19 cellular contexts compared by ENCODE assay signal in genomic region chr6:1903780-1904493, GRCh38.
A peak's percentile ranks its signal among the peaks of the same experiment; 100 is the strongest.
DNase-seq lines count a peak whose midpoint lies in the region; ATAC-seq, FAIRE-seq and TF ChIP-seq lines count a peak whose summit lies in the region.
"Had no signal": no experiment of that assay in that cellular context is flagged by ENCODE, and none has a peak within 500 bp of the region (broad histone marks: within the 10 kb centered on the region; RNA-seq: fewer than 3 reads in every experiment).

No MANE protein-coding gene starts in this region.

- H3K27me3 ChIP-seq in K562 (ENCODE audit: control insufficient read depth in 2 of 2, insufficient read depth in 2 of 2, low read length in 2 of 2) = peaks cover 8 to 30% of the 10 kb centered on the region in 2 experiments; a peak in 4 of 5 replicates
- no peaks in the 10 kb centered on the region for H3K27me3 ChIP-seq in testis
- H3K27me3 ChIP-seq in dorsolateral prefrontal cortex = no peaks in the 10 kb centered on the region
- H3K27me3 ChIP-seq: colonic mucosa, stomach had no signal

- WGBS in K562 (ENCODE audit: insufficient coverage, low coverage, missing lambda C conversion rate) = 1% methylated on average over 9 of the region's 9 CpGs
- 30 to 38% methylated on average over 9 of the region's 9 CpGs for WGBS in testis, 2 donors

- no TSS peak for BruUV-seq in K562 (replicated peaks; lab: Mats Ljungman, UMichigan)

- no peaks in the 10 kb centered on the region for H3K79me2 ChIP-seq in K562 (ENCODE audit: control insufficient read depth, insufficient read depth, low read length)

- H3K9me3 ChIP-seq in K562 (replicated peaks; ENCODE audit: control insufficient read depth, insufficient read depth, low read depth, low read length) = no peaks in the 10 kb centered on the region
- no peaks in the 10 kb centered on the region for H3K9me3 ChIP-seq in testis
- H3K9me3 ChIP-seq: colonic mucosa, stomach had no signal

- no peaks in the 10 kb centered on the region for H3K36me3 ChIP-seq in K562 (ENCODE audit: control insufficient read depth, insufficient read depth, low read length)
- H3K36me3 ChIP-seq in testis (ENCODE audit: low read depth, missing control alignments) = no peaks in the 10 kb centered on the region
- H3K36me3 ChIP-seq: colonic mucosa had no signal

- no peak for FAIRE-seq in K562 (lab: Jason Lieb, UNC)

- TF ChIP-seq RAD21 in K562 (CRISPR knock-in tag; conservative IDR thresholded peaks at IDR 0.05 in 1 of 2, IDR thresholded peaks at IDR 0.05 in 1 of 2) = no peak

- CTCF ChIA-PET in K562 (lab: Yijun Ruan, JAX; ENCODE audit: low intra/inter-chr PET ratio) = no interaction called here

- in situ Hi-C loops in K562 (cut with MboI) = no loop called here

- no peak overlapping the region for H3K27ac ChIP-seq in K562 (ENCODE audit: extremely low read depth, low read depth, low read length)
- H3K27ac ChIP-seq in testis = peak overlapping the region; percentile 79 to 85
- H3K27ac ChIP-seq in dorsolateral prefrontal cortex = no peak overlapping the region
- H3K27ac ChIP-seq: colonic mucosa, stomach had no signal

- no peak overlapping the region for H2AFZ ChIP-seq in K562 (ENCODE audit: low read depth, low read length)

- POLR2A ChIA-PET in K562 (lab: Yijun Ruan, JAX) = interaction anchor here (1.0 kb wide), 1 partner anchor 11 kb away, joined by 4 read pairs; no protein-coding TSS in a partner anchor

- peaks cover 10% of the 10 kb centered on the region; the same call in 1 of the 2 replicates for H4K20me1 ChIP-seq in K562 (replicated peaks; ENCODE audit: control insufficient read depth, insufficient read depth, low read length)

- intact Hi-C loops in K562 (cut with micrococcal nuclease) = no loop called here
- intact Hi-C loops in testis (cut with DNase I; ENCODE audit: low total_unique reads) = no loop called here
- intact Hi-C loops in dorsolateral prefrontal cortex (cut with DNase I) = no loop called here

- TF ChIP-seq POLR2A in K562 (conservative IDR thresholded peaks at IDR 0.05) (no peak), testis (IDR thresholded peaks at IDR 0.05) (no peak)

- no peaks in the 10 kb centered on the region for H3K9me1 ChIP-seq in K562 (ENCODE audit: control insufficient read depth, insufficient read depth, low read length)

- no peaks in the 10 kb centered on the region for H3K4me1 ChIP-seq in K562 (replicated peaks in 1 of 2; ENCODE audit: control insufficient read depth in 2 of 2, insufficient read depth in 2 of 2, low read length in 2 of 2)
- peaks cover 19% of the 10 kb centered on the region for H3K4me1 ChIP-seq in testis
- H3K4me1 ChIP-seq: colonic mucosa had no signal

- no peak for TF ChIP-seq EP300 in K562 (IDR thresholded peaks at IDR 0.05; ENCODE audit: low read length)

- TF ChIP-seq CTCF in K562 (IDR thresholded peaks at IDR 0.05 in 2 of 3, conservative IDR thresholded peaks at IDR 0.05 in 1 of 3; ENCODE audit: insufficient read depth in 2 of 3, low read depth in 1 of 3, low read length in 3 of 3) (no peak), testis (IDR thresholded peaks at IDR 0.05) (no peak), dorsolateral prefrontal cortex (IDR thresholded peaks at IDR 0.05 in 54 of 56, conservative IDR thresholded peaks at IDR 0.05 in 2 of 56; ENCODE audit: low read depth in 1 of 56, partially characterized antibody in 56 of 56) (no peak)

- ATAC-seq in K562 = no peak
- ATAC-seq: naive thymus-derived CD8-positive, alpha-beta T cell had no signal

- DNase-seq in RPMI7951 (ENCODE audit: low read depth) (peak; percentile 22), K562 (ENCODE audit: extremely low read depth in 1 of 4, low spot score in 3 of 4) (no peak), lung microvascular endothelial cell (ENCODE audit: low read depth in 2 of 2) (peak; percentile 31 to 48), testis (peak; percentile 49), GF-D8 (lab: John Stamatoyannopoulos, UW) (no peak), dorsolateral prefrontal cortex (no peak), cerebellar nuclear complex (lab: John Stamatoyannopoulos, UW) (no peak)
- DNase-seq: activated CD4-positive, alpha-beta T cell treated with anti-CD3 and anti-CD28 coated beads, Interleukin-2, amount 10 ng/mL, durations not matched to agents 7 days and 5 days; activated naive CD4-positive, alpha-beta T cell treated with anti-CD3 and anti-CD28 coated beads for 36 hours; colonic mucosa; erythroblast; naive thymus-derived CD8-positive, alpha-beta T cell; NCI-H1436; NCI-H226; SIG-M5; stimulated activated CD4-positive, alpha-beta T cell treated with anti-CD3 and anti-CD28 coated beads, Interleukin-1b, Interleukin-23, amount 100 ng/mL, for 48 hours; stomach; T1000 had no signal

- no peak overlapping the region for H3K4me2 ChIP-seq in K562 (ENCODE audit: insufficient read depth, low read length)

- H3K4me3 ChIP-seq in K562 (no peak overlapping the region), testis (no peak overlapping the region), dorsolateral prefrontal cortex (no peak overlapping the region)
- H3K4me3 ChIP-seq: colonic mucosa, lung, stomach had no signal

- H3K9ac ChIP-seq in K562 (ENCODE audit: insufficient read depth in 1 of 2, low read depth in 2 of 2, low read length in 2 of 2) = no peak overlapping the region

TF ChIP-seq in K562, 482 proteins besides CTCF, POLR2A, EP300 and RAD21 (continues in another document):
- TF ChIP-seq PBX2 (CRISPR knock-in tag; IDR thresholded peaks at IDR 0.05; ENCODE audit: low read depth) (no peak), PBX2 (tag; conservative IDR thresholded peaks at IDR 0.05; ENCODE audit: low read depth) (peak; percentile 93), MEIS2 (IDR thresholded peaks at IDR 0.05; ENCODE audit: partially characterized antibody) (peak; percentile 77), ARID1B (IDR thresholded peaks at IDR 0.05) (no peak), USF2 (CRISPR knock-in tag; IDR thresholded peaks at IDR 0.05) (peak; percentile 18; the same call in 1 of the 2 replicates), SMC3 (conservative IDR thresholded peaks at IDR 0.05; ENCODE audit: insufficient read depth, low read depth, low read length) (no peak), POLR2B (IDR thresholded peaks at IDR 0.05; ENCODE audit: low read depth, partially characterized antibody) (no peak), CHAMP1 (IDR thresholded peaks at IDR 0.05) (no peak), KDM2B (CRISPR knock-in tag; IDR thresholded peaks at IDR 0.05) (no peak), PKNOX1 (IDR thresholded peaks at IDR 0.05) (peak; percentile 67)

Comparison
In these comparisons a context has a peak if more than half of its experiments do, and no peak if none do; other contexts are left out.
1. DNase-seq: peak in RPMI7951 (single experiment), lung microvascular endothelial cell (2 of 2) and testis (single experiment); none in K562 (0 of 4), GF-D8 (single experiment), dorsolateral prefrontal cortex (0 of 10) and cerebellar nuclear complex (0 of 2).
2. H3K27ac ChIP-seq: peak in testis (2 of 2); none in K562 (single experiment) and dorsolateral prefrontal cortex (0 of 59).